ENCODE assay signal across 8 cellular contexts in the genomic region with DNA sequence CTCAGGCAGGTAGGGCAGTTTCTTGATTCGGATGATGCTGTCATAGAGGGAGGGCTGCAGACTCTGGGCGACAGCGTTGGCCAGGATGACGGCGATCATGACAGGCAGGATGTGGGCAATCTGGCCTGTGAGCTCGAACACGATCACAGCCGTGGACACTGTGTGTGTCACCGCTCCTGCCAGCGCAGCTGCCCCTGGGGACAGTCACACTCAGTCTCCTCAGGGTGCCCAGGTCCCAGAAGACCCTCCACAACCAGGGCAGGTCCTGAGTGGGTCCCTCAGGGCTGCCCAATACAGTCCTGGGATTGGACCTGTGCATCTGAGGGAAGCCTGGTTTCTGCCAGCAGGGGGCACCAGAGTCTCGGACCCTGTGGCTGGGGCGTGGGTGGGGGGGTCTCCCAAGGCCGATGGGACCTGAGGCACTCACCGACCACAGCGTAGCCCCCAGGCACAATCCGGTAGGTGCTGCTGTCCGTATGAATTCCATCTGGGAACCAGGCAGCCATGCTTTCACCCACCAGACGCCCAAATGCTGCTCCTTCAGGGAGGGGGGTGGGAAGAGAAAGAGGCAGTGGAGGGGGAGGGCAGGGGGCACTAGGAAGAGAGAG. TPM values are rescaled to one million over a fixed set of nuclear protein-coding genes. Genes with fewer than 3 reads are reported as not detected.
DNase-seq lines count a peak whose midpoint lies in the region; ATAC-seq lines count a peak whose summit lies in the region.

No MANE protein-coding gene starts in this region.

- intact Hi-C loops in Right ventricle myocardium inferior (cut with DNase I) (no loop called here), cardiac septum (cut with DNase I) (no loop called here)

- ATAC-seq in Right ventricle myocardium inferior (peak; percentile 45), HG03097 (IDR thresholded peaks at IDR 0.05; ENCODE audit: low FRiP score, unreplicated experiment) (no peak)

- DNase-seq in Right ventricle myocardium inferior (ENCODE audit: missing footprints) (peak; percentile 62), cardiac septum (ENCODE audit: low spot score) (no peak), RPMI8226 (peak; percentile 68), hepatic stellate cell (ENCODE audit: low spot score) (peak; percentile 65), DMS153 treated with DMSO at 0.1 percent for 48 hours (lab: John Stamatoyannopoulos, UW; ENCODE audit: unreplicated experiment) (no peak)
- peak; percentile 70 for DNase-seq in activated naive CD4-positive, alpha-beta T cell treated with anti-CD3 and anti-CD28 coated beads, Interleukin-2, amount 50 U/mL, for 16 hours
- peak; percentile 63 to 69 for DNase-seq in stimulated activated CD4-positive, alpha-beta T cell treated with anti-CD3 and anti-CD28 coated beads, Interleukin-1b, Interleukin-23, amount 100 ng/mL, for 4 hours (ENCODE audit: low read depth in 2 of 2)

RNA-seq across cellular contexts. Expression of a gene that starts 7.2 kb away (rescaled TPM):
- 2.9 TPM for total RNA-seq in Right ventricle myocardium inferior
- total RNA-seq in cardiac septum, result 3.1 TPM

RNA-seq across cellular contexts. Expression of a gene that starts 7.3 kb away (rescaled TPM):
- total RNA-seq in Right ventricle myocardium inferior, result 27.1 TPM
- total RNA-seq in cardiac septum, result 23.2 TPM

RNA-seq across cellular contexts. Expression of a gene that starts 16.8 kb away (rescaled TPM):
- total RNA-seq in Right ventricle myocardium inferior (33.4 TPM), cardiac septum (43.3 TPM)

RNA-seq across cellular contexts. Expression of a gene that starts 23.8 kb away (rescaled TPM):
- total RNA-seq in Right ventricle myocardium inferior, result 0.35 TPM
- total RNA-seq in cardiac septum, result 0.48 TPM

RNA-seq across cellular contexts. Expression of a gene that starts 25.6 kb away (rescaled TPM):
- total RNA-seq in Right ventricle myocardium inferior (8.7 TPM), cardiac septum (7.0 TPM)

Comparison
In these comparisons a context has a peak if more than half of its experiments do, and no peak if none do; other contexts are left out.
1. DNase-seq: peak in Right ventricle myocardium inferior (single experiment), RPMI8226 (single experiment), activated naive CD4-positive, alpha-beta T cell treated with anti-CD3 and anti-CD28 coated beads, Interleukin-2, amount 50 U/mL, for 16 hours (single experiment), hepatic stellate cell (single experiment) and stimulated activated CD4-positive, alpha-beta T cell treated with anti-CD3 and anti-CD28 coated beads, Interleukin-1b, Interleukin-23, amount 100 ng/mL, for 4 hours (2 of 2); none in cardiac septum (single experiment) and DMS153 treated with DMSO at 0.1 percent for 48 hours (single experiment).